In the genomic region with DNA sequence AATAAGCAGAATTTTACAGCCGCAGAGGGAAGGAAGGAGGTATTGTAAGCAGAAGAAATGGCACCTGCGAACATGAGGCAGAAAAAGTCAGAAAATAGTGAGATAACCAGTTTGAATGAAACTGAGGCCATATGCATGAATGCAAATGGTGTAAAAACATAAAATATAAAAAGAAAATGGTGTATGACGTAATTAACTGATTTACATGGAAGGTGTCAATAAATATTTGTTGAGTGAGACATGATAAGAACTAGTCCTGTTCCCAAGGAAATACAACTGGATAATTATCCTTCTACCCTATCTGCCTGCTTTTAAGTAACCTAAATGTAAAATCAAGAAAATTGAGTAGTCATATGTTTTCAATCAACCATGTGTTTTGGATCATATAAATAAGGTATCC, we compare ENCODE assay signal across 33 cellular contexts.
"Had no signal": no experiment of that assay in that cellular context is flagged by ENCODE, and none has a peak within 500 bp of the region (broad histone marks: within the 10 kb centered on the region; RNA-seq: fewer than 3 reads in every experiment).

No MANE protein-coding gene starts in this region.

- H3K4me1 ChIP-seq: ascending aorta had no signal

- H3K27me3 ChIP-seq: ascending aorta, cardiac muscle cell had no signal

- FAIRE-seq: bronchial epithelial cell, TTC549 had no signal

- H3K27ac ChIP-seq: ascending aorta, cardiac muscle cell, WERI-Rb-1 had no signal

- H3K4me3 ChIP-seq: ascending aorta, cardiac muscle cell had no signal

- H3K36me3 ChIP-seq: ascending aorta, cardiac muscle cell, WERI-Rb-1 had no signal

- H3K9me3 ChIP-seq: ascending aorta had no signal

- ATAC-seq: activated CD4-positive, alpha-beta T cell treated with anti-CD3 and anti-CD28 coated beads for 36 hours; activated CD4-positive, CD25-positive, alpha-beta regulatory T cell treated with anti-CD3 and anti-CD28 coated beads, Interleukin-2, amount 50 U/mL, for 24 hours; activated CD8-positive, alpha-beta memory T cell treated with anti-CD3 and anti-CD28 coated beads, Interleukin-2, amount 10 ng/mL, durations not matched to agents 7 days and 5 days; activated CD8-positive, alpha-beta T cell treated with anti-CD3 and anti-CD28 coated beads, Interleukin-2, amount 10 ng/mL, durations not matched to agents 7 days and 5 days; activated naive CD8-positive, alpha-beta T cell treated with anti-CD3 and anti-CD28 coated beads, Interleukin-2, amount 50 U/mL, for 24 hours; WTC11 had no signal

- DNase-seq: activated CD4-positive, alpha-beta memory T cell treated with anti-CD3 and anti-CD28 coated beads, Interleukin-2, amount 10 ng/mL, durations not matched to agents 7 days and 5 days; activated CD4-positive, alpha-beta T cell treated with anti-CD3 and anti-CD28 coated beads for 1 hour; activated CD4-positive, alpha-beta T cell treated with anti-CD3 and anti-CD28 coated beads for 36 hours; activated CD4-positive, alpha-beta T cell treated with anti-CD3 and anti-CD28 coated beads for 48 hours; activated CD4-positive, alpha-beta T cell treated with anti-CD3 and anti-CD28 coated beads, Interleukin-2, amount 10 ng/mL, durations not matched to agents 7 days and 5 days; activated CD4-positive, alpha-beta T cell treated with anti-CD3 and anti-CD28 coated beads, Interleukin-2, amount 50 U/mL, for 48 hours; activated CD4-positive, CD25-positive, alpha-beta regulatory T cell; activated CD8-positive, alpha-beta memory T cell treated with anti-CD3 and anti-CD28 coated beads for 24 hours; activated CD8-positive, alpha-beta memory T cell treated with anti-CD3 and anti-CD28 coated beads, Interleukin-2, amount 10 ng/mL, durations not matched to agents 7 days and 5 days; activated CD8-positive, alpha-beta memory T cell treated with anti-CD3 and anti-CD28 coated beads, Interleukin-2, amount 50 U/mL, for 48 hours; activated CD8-positive, alpha-beta T cell treated with anti-CD3 and anti-CD28 coated beads, Interleukin-2, amount 10 ng/mL, durations not matched to agents 7 days and 5 days; activated effector memory CD4-positive, alpha-beta T cell treated with Interleukin-2 at 50 U/mL for 16 hours; activated gamma-delta T cell; activated naive CD4-positive, alpha-beta T cell treated with anti-CD3 and anti-CD28 coated beads, Interleukin-2, amount 10 ng/mL, durations not matched to agents 7 days and 5 days; activated naive CD4-positive, alpha-beta T cell treated with Interleukin-2 at 50 U/mL for 16 hours; activated naive CD8-positive, alpha-beta T cell treated with anti-CD3 and anti-CD28 coated beads, Interleukin-2, amount 10 ng/mL, durations not matched to agents 7 days and 5 days; activated naive CD8-positive, alpha-beta T cell treated with anti-CD3 and anti-CD28 coated beads, Interleukin-2, amount 50 U/mL, for 24 hours; activated T-cell treated with anti-CD3 and anti-CD28 coated beads, Interleukin-2, amount 50 U/mL, for 24 hours; activated T-cell treated with anti-CD3 and anti-CD28 coated beads, Interleukin-2, amount 50 U/mL, for 48 hours; amygdala; anterior cingulate cortex; caudate nucleus; cerebellar nuclear complex; T-helper 1 cell; T-helper 2 cell; T-helper 9 cell; WERI-Rb-1 had no signal
